In the genomic region with DNA sequence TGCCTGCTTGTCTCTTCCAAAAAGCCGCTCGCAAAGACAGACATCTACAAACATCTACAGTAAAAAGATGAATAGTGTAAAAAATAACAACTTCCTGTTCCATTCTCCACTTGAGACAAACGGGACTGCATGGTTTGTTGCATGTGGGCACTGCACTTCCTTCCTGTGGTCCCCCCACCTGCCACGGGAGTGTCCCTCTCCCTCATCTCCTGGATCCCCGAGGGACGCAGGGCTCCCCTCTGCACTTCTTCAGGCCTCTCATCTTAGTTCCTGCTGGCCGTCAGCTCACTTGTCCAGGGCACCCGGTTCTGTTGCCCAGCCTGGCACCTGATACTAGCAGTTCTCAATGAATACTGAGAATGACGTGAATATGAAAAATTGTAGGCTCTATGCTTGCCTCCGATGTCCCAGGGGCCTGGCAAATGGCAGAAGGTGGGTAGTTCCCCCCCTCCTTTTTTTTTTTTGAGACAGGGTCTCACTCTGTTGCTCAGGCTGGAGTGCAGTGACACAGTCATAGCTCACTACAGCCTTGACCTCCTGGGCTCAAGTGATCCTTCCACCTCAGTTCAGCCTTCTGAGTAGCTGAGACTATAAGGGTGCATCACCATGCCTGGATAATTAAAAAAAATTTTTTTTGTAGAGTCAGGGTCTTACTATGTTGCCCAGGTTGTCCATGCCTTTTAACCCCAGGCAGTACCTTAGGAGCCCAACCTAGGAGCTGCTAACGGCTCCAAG, we compare ENCODE assay signal across 9 cellular contexts. TPM values are rescaled to one million over a fixed set of nuclear protein-coding genes. Genes with fewer than 3 reads are reported as not detected.
A peak's percentile ranks its signal among the peaks of the same experiment; 100 is the strongest.
DNase-seq lines count a peak whose midpoint lies in the region; ATAC-seq and TF ChIP-seq lines count a peak whose summit lies in the region.
"Had no signal": no experiment of that assay in that cellular context is flagged by ENCODE, and none has a peak within 500 bp of the region (broad histone marks: within the 10 kb centered on the region; RNA-seq: fewer than 3 reads in every experiment).

No MANE protein-coding gene starts in this region.

- peak overlapping the region; percentile 47 for H3K4me3 Mint-ChIP-seq in activated CD8-positive, alpha-beta memory T cell treated with anti-CD3 and anti-CD28 coated beads, Interleukin-2, amount 10 ng/mL, durations not matched to agents 7 days and 5 days

- TF ChIP-seq EP300 in esophagus muscularis mucosa (IDR thresholded peaks at IDR 0.05): no peak

- no peak for ATAC-seq in activated CD8-positive, alpha-beta memory T cell treated with anti-CD3 and anti-CD28 coated beads, Interleukin-2, amount 10 ng/mL, durations not matched to agents 7 days and 5 days

- peaks cover 37% of the 10 kb centered on the region for H3K4me1 Mint-ChIP-seq in activated CD8-positive, alpha-beta memory T cell treated with anti-CD3 and anti-CD28 coated beads, Interleukin-2, amount 10 ng/mL, durations not matched to agents 7 days and 5 days

- CTCF ChIA-PET in activated CD8-positive, alpha-beta memory T cell treated with anti-CD3 and anti-CD28 coated beads, Interleukin-2, amount 10 ng/mL, durations not matched to agents 7 days and 5 days (lab: Charles Lee): interaction anchor here (1.3 kb wide), 1 partner anchor 284 kb away, joined by 3 read pairs; no protein-coding TSS in a partner anchor

- H3K4me1 ChIP-seq in esophagus muscularis mucosa (peaks cover 39 to 42% (median 41%) of the 10 kb centered on the region in 4 donors), thymus (ENCODE audit: control insufficient read depth, insufficient read depth, low read length) (peaks cover 27% of the 10 kb centered on the region)

- no peak for TF ChIP-seq POLR2A in esophagus muscularis mucosa (IDR thresholded peaks at IDR 0.05; ENCODE audit: low read depth)

- no peaks in the 10 kb centered on the region for H3K36me3 Mint-ChIP-seq in activated CD8-positive, alpha-beta memory T cell treated with anti-CD3 and anti-CD28 coated beads, Interleukin-2, amount 10 ng/mL, durations not matched to agents 7 days and 5 days

- H3K27me3 ChIP-seq in esophagus muscularis mucosa: no peaks in the 10 kb centered on the region
- peaks cover 12% of the 10 kb centered on the region for H3K27me3 ChIP-seq in thymus (ENCODE audit: control insufficient read depth, insufficient read depth)

- intact Hi-C loops in esophagus muscularis mucosa (cut with DNase I): loop anchor here (5.0 kb wide), 1 partner anchor 48 kb away; no protein-coding TSS in a partner anchor

- H3K36me3 ChIP-seq in esophagus muscularis mucosa (no peaks in the 10 kb centered on the region), thymus (ENCODE audit: control insufficient read depth, insufficient read depth) (no peaks in the 10 kb centered on the region)

- DNase-seq in activated CD8-positive, alpha-beta memory T cell treated with anti-CD3 and anti-CD28 coated beads, Interleukin-2, amount 10 ng/mL, durations not matched to agents 7 days and 5 days: peak; percentile 70
- DNase-seq in activated CD8-positive, alpha-beta memory T cell treated with anti-CD3 and anti-CD28 coated beads, Interleukin-2, amount 50 U/mL, for 48 hours: no peak
- DNase-seq in esophagus muscularis mucosa (ENCODE audit: extremely low spot score) (no peak), inferior parietal cortex (ENCODE audit: extremely low spot score) (no peak), SKM-1 treated with dmso at 0.1 percent for 144 hours (lab: John Stamatoyannopoulos, UW; ENCODE audit: unreplicated experiment) (no peak), nucleus accumbens (lab: John Stamatoyannopoulos, UW) (no peak)
- DNase-seq: AML-193 had no signal

- TF ChIP-seq CTCF in VCaP (conservative IDR thresholded peaks at IDR 0.05) (no peak), esophagus muscularis mucosa (IDR thresholded peaks at IDR 0.05) (no peak)

- H3K9me3 ChIP-seq in esophagus muscularis mucosa: no peaks in the 10 kb centered on the region
- H3K9me3 ChIP-seq in thymus (ENCODE audit: control insufficient read depth): no peaks in the 10 kb centered on the region

- peak overlapping the region; percentile 79 for H3K27ac Mint-ChIP-seq in activated CD8-positive, alpha-beta memory T cell treated with anti-CD3 and anti-CD28 coated beads, Interleukin-2, amount 10 ng/mL, durations not matched to agents 7 days and 5 days

- H3K27me3 Mint-ChIP-seq in activated CD8-positive, alpha-beta memory T cell treated with anti-CD3 and anti-CD28 coated beads, Interleukin-2, amount 10 ng/mL, durations not matched to agents 7 days and 5 days: peaks cover 8% of the 10 kb centered on the region

- H3K4me3 ChIP-seq in esophagus muscularis mucosa: no peak overlapping the region
- H3K4me3 ChIP-seq in thymus (ENCODE audit: low read length): no peak overlapping the region

- H3K27ac ChIP-seq in VCaP (peak overlapping the region; percentile 91), esophagus muscularis mucosa (replicated peaks in 1 of 4) (peak overlapping the region; percentile 36 to 73 (median 63)), thymus (ENCODE audit: low read depth) (peak overlapping the region; percentile 67)

- 57% methylated on average over 11 of the region's 11 CpGs for WGBS in esophagus muscularis mucosa
- 26% methylated on average over 11 of the region's 11 CpGs for WGBS in thymus

- no peaks in the 10 kb centered on the region for H3K9me3 Mint-ChIP-seq in activated CD8-positive, alpha-beta memory T cell treated with anti-CD3 and anti-CD28 coated beads, Interleukin-2, amount 10 ng/mL, durations not matched to agents 7 days and 5 days (ENCODE audit: low read depth)

RNA-seq across cellular contexts. Expression of gene KLC1, which starts 3.5 kb away (rescaled TPM):
- total RNA-seq in activated CD8-positive, alpha-beta memory T cell treated with anti-CD3 and anti-CD28 coated beads, Interleukin-2, amount 10 ng/mL, durations not matched to agents 7 days and 5 days: 100 to 1,000 TPM; 171 to 206 TPM
- total RNA-seq in esophagus muscularis mucosa: 100 to 1,000 TPM; 285 to 343 (median 312) TPM
- 121 TPM for polyA plus RNA-seq in thymus
